1 cellular context compared by ENCODE assay signal in genomic region chr7:113117286-113117879, GRCh38.
TF ChIP-seq lines count a peak whose summit lies in the region.

No MANE protein-coding gene starts in this region.

TF ChIP-seq in H1, 55 proteins besides CTCF, POLR2A, EP300 and RAD21:
- peak; percentile 55 for TF ChIP-seq CEBPB (IDR thresholded peaks at IDR 0.05; ENCODE audit: low read depth, low read length)
